1 cellular context compared by ENCODE assay signal in genomic region chr9:126471084-126471611, GRCh38.
TF ChIP-seq lines count a peak whose summit lies in the region.

No MANE protein-coding gene starts in this region.

TF ChIP-seq in SK-N-SH treated with all-trans-retinoic acid at 6 μM for 48 hours, 23 proteins besides CTCF, POLR2A, EP300 and RAD21 (continued from another document):
- no peak for TF ChIP-seq TOX (CRISPR knock-in tag; IDR thresholded peaks at IDR 0.05; ENCODE audit: borderline replicate concordance)
- no peak for TF ChIP-seq ZNF70 (CRISPR knock-in tag; IDR thresholded peaks at IDR 0.05)
- TF ChIP-seq ZFP3 (CRISPR knock-in tag; IDR thresholded peaks at IDR 0.05), result no peak
- no peak for TF ChIP-seq RARB (CRISPR knock-in tag; IDR thresholded peaks at IDR 0.05)
- no peak for TF ChIP-seq CREB5 (CRISPR knock-in tag; IDR thresholded peaks at IDR 0.05; ENCODE audit: low read depth)
